Comparison of ENCODE assay signal across 25 cellular contexts in the genomic region with DNA sequence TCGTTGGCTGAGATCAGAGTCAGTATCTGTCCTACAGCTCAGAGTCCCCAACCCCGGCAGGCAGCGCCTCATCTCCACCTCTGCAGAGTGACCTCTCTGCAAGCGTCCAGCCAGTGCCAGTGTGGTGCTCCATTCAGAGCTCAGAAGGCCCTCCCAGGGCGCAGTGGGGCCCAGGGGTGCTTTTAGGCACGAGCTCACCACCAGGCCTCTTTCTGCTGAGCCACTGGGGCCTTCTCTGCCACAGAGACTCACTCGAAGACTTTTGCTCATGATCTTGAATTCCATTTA.
"Had no signal": no experiment of that assay in that cellular context is flagged by ENCODE, and none has a peak within 500 bp of the region (broad histone marks: within the 10 kb centered on the region; RNA-seq: fewer than 3 reads in every experiment).

No MANE protein-coding gene starts in this region.

- H3K4me3 ChIP-seq: lung, pancreas, smooth muscle cell, thyroid gland had no signal

- H3K4me1 ChIP-seq: pancreas, thyroid gland had no signal

- H3K9me3 ChIP-seq: pancreas, thyroid gland had no signal

- H3K9me3 Mint-ChIP-seq: effector memory CD8-positive, alpha-beta T cell; memory B cell; naive thymus-derived CD4-positive, alpha-beta T cell; nephron; stimulated activated naive CD8-positive, alpha-beta T cell treated with anti-CD3 and anti-CD28 coated beads, Interleukin-15, amount 100 ng/mL, for 72 hours; type B pancreatic cell had no signal

- FAIRE-seq: frontal cortex, keratinocyte, pancreas had no signal

- H3K36me3 Mint-ChIP-seq: memory B cell; naive thymus-derived CD4-positive, alpha-beta T cell; type B pancreatic cell had no signal

- DNase-seq: cerebellar nuclear complex; cortex of kidney; effector memory CD8-positive, alpha-beta T cell; head of caudate nucleus; midbrain; naive thymus-derived CD4-positive, alpha-beta T cell; occipital lobe; pancreas; stimulated activated CD4-positive, alpha-beta T cell treated with anti-CD3 and anti-CD28 coated beads, Interleukin-12 subunit alpha, Interleukin-12 subunit beta, amount 100 ng/mL, for 4 hours; stimulated activated CD4-positive, alpha-beta T cell treated with anti-CD3 and anti-CD28 coated beads, Interleukin-1b, Interleukin-23, amount 100 ng/mL, for 48 hours; stimulated activated CD4-positive, alpha-beta T cell treated with anti-CD3 and anti-CD28 coated beads, Interleukin-4, amount 100 ng/mL, for 1 hour; stimulated activated CD8-positive, alpha-beta memory T cell treated with anti-CD3 and anti-CD28 coated beads, Interleukin-4, amount 100 ng/mL, for 48 hours; stimulated activated naive CD4-positive, alpha-beta T cell; stimulated activated naive CD8-positive, alpha-beta T cell treated with anti-CD3 and anti-CD28 coated beads, Interleukin-15, amount 100 ng/mL, for 72 hours; thyroid gland had no signal

- H3K27me3 Mint-ChIP-seq: stimulated activated naive CD8-positive, alpha-beta T cell treated with anti-CD3 and anti-CD28 coated beads, Interleukin-15, amount 100 ng/mL, for 72 hours had no signal

- H3K27ac Mint-ChIP-seq: effector memory CD8-positive, alpha-beta T cell; memory B cell; naive thymus-derived CD4-positive, alpha-beta T cell; progenitor cell of endocrine pancreas; type B pancreatic cell had no signal

- H3K4me1 Mint-ChIP-seq: memory B cell; naive thymus-derived CD4-positive, alpha-beta T cell; stimulated activated naive CD8-positive, alpha-beta T cell treated with anti-CD3 and anti-CD28 coated beads, Interleukin-15, amount 100 ng/mL, for 72 hours had no signal

- H3K36me3 ChIP-seq: pancreas, thyroid gland had no signal

- H3K27me3 ChIP-seq: pancreas, thyroid gland had no signal

- ATAC-seq: effector memory CD8-positive, alpha-beta T cell; left lobe of liver; naive thymus-derived CD4-positive, alpha-beta T cell; pancreas; sciatic nerve; stimulated activated naive CD8-positive, alpha-beta T cell treated with anti-CD3 and anti-CD28 coated beads, Interleukin-15, amount 100 ng/mL, for 72 hours had no signal

- H3K27ac ChIP-seq: pancreas, thyroid gland had no signal

- H3K4me3 Mint-ChIP-seq: effector memory CD8-positive, alpha-beta T cell; memory B cell; naive thymus-derived CD4-positive, alpha-beta T cell; stimulated activated naive CD8-positive, alpha-beta T cell treated with anti-CD3 and anti-CD28 coated beads, Interleukin-15, amount 100 ng/mL, for 72 hours; type B pancreatic cell had no signal
